10 cellular contexts compared by ENCODE assay signal in the genomic region with DNA sequence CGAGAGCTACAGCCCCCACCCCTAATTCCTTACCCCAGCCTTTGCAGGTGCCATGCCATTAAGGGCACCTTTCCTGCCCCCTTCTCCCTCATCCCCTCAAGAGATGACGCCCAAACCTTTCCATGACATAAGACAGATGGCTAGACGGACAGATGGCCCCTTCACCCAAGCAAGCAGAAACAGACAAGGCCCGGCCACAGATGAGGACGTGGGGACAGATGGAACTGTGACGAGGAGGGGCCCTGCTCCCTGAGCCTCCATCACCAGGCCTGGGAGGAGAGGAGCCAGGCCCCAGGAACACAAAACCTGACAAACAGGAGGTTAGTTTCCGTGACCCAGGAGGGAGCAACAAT. TPM values are rescaled to one million over a fixed set of nuclear protein-coding genes. Genes with fewer than 3 reads are reported as not detected.
DNase-seq lines count a peak whose midpoint lies in the region; ATAC-seq and TF ChIP-seq lines count a peak whose summit lies in the region.
"Had no signal": no experiment of that assay in that cellular context is flagged by ENCODE, and none has a peak within 500 bp of the region (broad histone marks: within the 10 kb centered on the region; RNA-seq: fewer than 3 reads in every experiment).

No MANE protein-coding gene starts in this region.

- intact Hi-C loops in Calu3 (cut with micrococcal nuclease; ENCODE audit: unreplicated experiment), result no loop called here
- intact Hi-C loops in esophagus muscularis mucosa (cut with DNase I), result loop anchor here (10.0 kb wide), 1 partner anchor 295 kb away; no protein-coding TSS in a partner anchor
- intact Hi-C loops in psoas muscle (cut with DNase I), result loop anchor here in 1 of 2 donors (5.0 kb wide), 1 partner anchor 48 kb away; no protein-coding TSS in a partner anchor
- intact Hi-C loops in activated T-helper 2 cell treated with anti-CD3 and anti-CD28 coated beads, Interferon-gamma antibody, Interleukin-2, Interleukin-4, amounts not matched to agents 10 μg/mL and 5 μg/mL and 100 μg/mL, durations not matched to agents 14 hours and 24 hours and 36 hours (cut with micrococcal nuclease), result no loop called here

- no peak overlapping the region for H3K9ac ChIP-seq in SK-N-MC (ENCODE audit: insufficient read length)

- peak overlapping the region; percentile 52 for H3K27ac Mint-ChIP-seq in Calu3 (ENCODE audit: unreplicated experiment)
- H3K27ac Mint-ChIP-seq in activated T-helper 2 cell treated with anti-CD3 and anti-CD28 coated beads, Interferon-gamma antibody, Interleukin-2, Interleukin-4, amounts not matched to agents 10 μg/mL and 5 μg/mL and 100 μg/mL, durations not matched to agents 14 hours and 24 hours and 36 hours, result no peak overlapping the region
- H3K27ac Mint-ChIP-seq in natural killer cell treated with Interleukin-12 subunit alpha and Interleukin-12 subunit beta and Interleukin-15 and Interleukin-18, amount 100 ng/mL, for 72 hours, result no peak overlapping the region

- H3K27ac ChIP-seq in SK-N-MC (peak overlapping the region; percentile 29; the same call in 1 of the 2 replicates), esophagus muscularis mucosa (replicated peaks in 1 of 4) (peak overlapping the region; percentile 68 to 78 (median 74)), psoas muscle (peak overlapping the region; percentile 54)

- H3K9me3 ChIP-seq in SK-N-MC (ENCODE audit: low read depth, low read length) (no peaks in the 10 kb centered on the region), esophagus muscularis mucosa (no peaks in the 10 kb centered on the region), psoas muscle (no peaks in the 10 kb centered on the region)

- peaks cover 19% of the 10 kb centered on the region for H3K36me3 Mint-ChIP-seq in Calu3 (ENCODE audit: insufficient read depth, unreplicated experiment)
- H3K36me3 Mint-ChIP-seq in activated T-helper 2 cell treated with anti-CD3 and anti-CD28 coated beads, Interferon-gamma antibody, Interleukin-2, Interleukin-4, amounts not matched to agents 10 μg/mL and 5 μg/mL and 100 μg/mL, durations not matched to agents 14 hours and 24 hours and 36 hours (ENCODE audit: low read depth), result no peaks in the 10 kb centered on the region
- no peaks in the 10 kb centered on the region for H3K36me3 Mint-ChIP-seq in natural killer cell treated with Interleukin-12 subunit alpha and Interleukin-12 subunit beta and Interleukin-15 and Interleukin-18, amount 100 ng/mL, for 72 hours

- peak overlapping the region; percentile 64 for H3K4me3 Mint-ChIP-seq in Calu3 (ENCODE audit: low read depth, unreplicated experiment)
- H3K4me3 Mint-ChIP-seq in activated T-helper 2 cell treated with anti-CD3 and anti-CD28 coated beads, Interferon-gamma antibody, Interleukin-2, Interleukin-4, amounts not matched to agents 10 μg/mL and 5 μg/mL and 100 μg/mL, durations not matched to agents 14 hours and 24 hours and 36 hours (ENCODE audit: low read depth), result no peak overlapping the region
- H3K4me3 Mint-ChIP-seq in natural killer cell treated with Interleukin-12 subunit alpha and Interleukin-12 subunit beta and Interleukin-15 and Interleukin-18, amount 100 ng/mL, for 72 hours, result no peak overlapping the region
- H3K4me3 Mint-ChIP-seq: neural crest cell had no signal

- no peak for TF ChIP-seq CTCF in Calu3 (IDR thresholded peaks at IDR 0.05; ENCODE audit: unreplicated experiment)
- no peak for TF ChIP-seq CTCF in esophagus muscularis mucosa (IDR thresholded peaks at IDR 0.05)
- TF ChIP-seq CTCF in psoas muscle (IDR thresholded peaks at IDR 0.05), result no peak
- no peak for TF ChIP-seq CTCF in GM20000 (IDR thresholded peaks at IDR 0.05; ENCODE audit: extremely low read depth, missing control alignments)

- ATAC-seq in psoas muscle, result no peak
- ATAC-seq in natural killer cell treated with Interleukin-12 subunit alpha and Interleukin-12 subunit beta and Interleukin-15 and Interleukin-18, amount 100 ng/mL, for 72 hours, result no peak

- CTCF ChIA-PET in Calu3 (lab: Charles Lee), result interaction anchor here (0.5 to 2.0 kb wide), 7 partner anchors 9 to 1385 kb away, joined by 3 to 21 read pairs (median 4); no protein-coding TSS in a partner anchor

- 46% methylated on average over 5 of the region's 7 CpGs for WGBS in esophagus muscularis mucosa
- 27 to 41% (median 32%) methylated on average over 7 of the region's 7 CpGs for WGBS in psoas muscle, 3 donors

- H3K4me3 ChIP-seq in SK-N-MC, result no peak overlapping the region
- H3K4me3 ChIP-seq in esophagus muscularis mucosa, result peak overlapping the region in 3 of 4 donors; percentile 37 to 44 (median 38)
- H3K4me3 ChIP-seq in psoas muscle, result peak overlapping the region; percentile 56
- no peak overlapping the region for H3K4me3 ChIP-seq in H7 (ENCODE audit: insufficient read depth, low read depth, low read length)

- H3K27me3 Mint-ChIP-seq in Calu3 (ENCODE audit: unreplicated experiment), result peaks cover 30% of the 10 kb centered on the region
- peaks cover 23% of the 10 kb centered on the region for H3K27me3 Mint-ChIP-seq in activated T-helper 2 cell treated with anti-CD3 and anti-CD28 coated beads, Interferon-gamma antibody, Interleukin-2, Interleukin-4, amounts not matched to agents 10 μg/mL and 5 μg/mL and 100 μg/mL, durations not matched to agents 14 hours and 24 hours and 36 hours (ENCODE audit: low read depth)
- H3K27me3 Mint-ChIP-seq in natural killer cell treated with Interleukin-12 subunit alpha and Interleukin-12 subunit beta and Interleukin-15 and Interleukin-18, amount 100 ng/mL, for 72 hours, result peaks cover 20 to 21% of the 10 kb centered on the region in 2 donors

- H3K36me3 ChIP-seq in SK-N-MC (ENCODE audit: insufficient read depth, low read length) (peaks cover 66% of the 10 kb centered on the region), esophagus muscularis mucosa (peaks cover 0 to 13% (median 2%) of the 10 kb centered on the region in 4 donors), psoas muscle (ENCODE audit: insufficient read depth in 1 of 2, low read depth in 1 of 2) (no peaks in the 10 kb centered on the region), H7 (replicated peaks; ENCODE audit: control insufficient read depth, insufficient read depth, low read length) (no peaks in the 10 kb centered on the region)

- H3K4me1 ChIP-seq in esophagus muscularis mucosa (peaks cover 58 to 96% (median 88%) of the 10 kb centered on the region in 4 donors), psoas muscle (peaks cover 31% of the 10 kb centered on the region)

- peaks cover 34% of the 10 kb centered on the region for H3K4me1 Mint-ChIP-seq in Calu3 (ENCODE audit: low read depth, unreplicated experiment)
- peaks cover 3% of the 10 kb centered on the region for H3K4me1 Mint-ChIP-seq in activated T-helper 2 cell treated with anti-CD3 and anti-CD28 coated beads, Interferon-gamma antibody, Interleukin-2, Interleukin-4, amounts not matched to agents 10 μg/mL and 5 μg/mL and 100 μg/mL, durations not matched to agents 14 hours and 24 hours and 36 hours (ENCODE audit: low read depth)
- peaks cover 13 to 16% of the 10 kb centered on the region in 2 donors for H3K4me1 Mint-ChIP-seq in natural killer cell treated with Interleukin-12 subunit alpha and Interleukin-12 subunit beta and Interleukin-15 and Interleukin-18, amount 100 ng/mL, for 72 hours (ENCODE audit: low read depth in 2 of 2)

- BruUV-seq in Calu3 (replicated peaks; lab: Mats Ljungman, UMichigan), result no TSS peak

- no peak for DNase-seq in Calu3
- DNase-seq in SK-N-MC (ENCODE audit: low read depth, low spot score), result no peak
- DNase-seq in esophagus muscularis mucosa (ENCODE audit: extremely low spot score), result no peak
- no peak for DNase-seq in psoas muscle
- no peak for DNase-seq in activated T-helper 2 cell treated with anti-CD3 and anti-CD28 coated beads, Interferon-gamma antibody, Interleukin-2, Interleukin-4, amounts not matched to agents 10 μg/mL and 5 μg/mL and 100 μg/mL, durations not matched to agents 14 hours and 24 hours and 36 hours (ENCODE audit: low spot score)
- no peak for DNase-seq in natural killer cell treated with Interleukin-12 subunit alpha and Interleukin-12 subunit beta and Interleukin-15 and Interleukin-18, amount 100 ng/mL, for 72 hours (ENCODE audit: low spot score)
- DNase-seq in GM20000 (ENCODE audit: low spot score), result no peak
- no peak for DNase-seq in H7

- no peak for TF ChIP-seq POLR2A in esophagus muscularis mucosa (IDR thresholded peaks at IDR 0.05; ENCODE audit: low read depth)

- no peaks in the 10 kb centered on the region for H3K27me3 ChIP-seq in esophagus muscularis mucosa
- H3K27me3 ChIP-seq in psoas muscle (ENCODE audit: insufficient read depth in 3 of 3, low read length in 2 of 3), result no peaks in the 10 kb centered on the region
- no peaks in the 10 kb centered on the region for H3K27me3 ChIP-seq in H7 (ENCODE audit: control insufficient read depth, insufficient read depth, low read length)

- no peaks in the 10 kb centered on the region for H3K9me3 Mint-ChIP-seq in Calu3 (ENCODE audit: low read depth, unreplicated experiment)
- no peaks in the 10 kb centered on the region for H3K9me3 Mint-ChIP-seq in activated T-helper 2 cell treated with anti-CD3 and anti-CD28 coated beads, Interferon-gamma antibody, Interleukin-2, Interleukin-4, amounts not matched to agents 10 μg/mL and 5 μg/mL and 100 μg/mL, durations not matched to agents 14 hours and 24 hours and 36 hours
- no peaks in the 10 kb centered on the region for H3K9me3 Mint-ChIP-seq in natural killer cell treated with Interleukin-12 subunit alpha and Interleukin-12 subunit beta and Interleukin-15 and Interleukin-18, amount 100 ng/mL, for 72 hours
- H3K9me3 Mint-ChIP-seq: neural crest cell had no signal

- TF ChIP-seq EP300 in esophagus muscularis mucosa (IDR thresholded peaks at IDR 0.05), result no peak

RNA-seq across cellular contexts. Expression of a gene that starts 24.7 kb away (rescaled TPM):
- total RNA-seq in Calu3 (2022) (61.5 and 65.2 TPM in 2 replicates), esophagus muscularis mucosa (100 to 1,000 TPM in 1 of 4 donors, 10 to 100 TPM in 3; 61.5 to 101 (median 92.9) TPM), psoas muscle (10 to 100 TPM; 22.1 to 43.1 (median 29.7) TPM)
- polyA plus RNA-seq in psoas muscle, result 10 to 100 TPM; 29.5 to 57.4 (median 30.7) TPM
- 56.5 and 61.5 TPM in 2 replicates for total RNA-seq in activated T-helper 2 cell treated with anti-CD3 and anti-CD28 coated beads, Interferon-gamma antibody, Interleukin-2, Interleukin-4, amounts not matched to agents 10 μg/mL and 5 μg/mL and 100 μg/mL, durations not matched to agents 14 hours and 24 hours and 36 hours
- total RNA-seq in natural killer cell treated with Interleukin-12 subunit alpha and Interleukin-12 subunit beta and Interleukin-15 and Interleukin-18, amount 100 ng/mL, for 72 hours, result 10 to 100 TPM; 45.5 to 55.9 TPM
- total RNA-seq in H7 (2014; rRNA removed; shearing (Covaris generic)), result 95.7 and 129 TPM in 2 replicates

RNA-seq across cellular contexts. Expression of a gene that starts 34.4 kb away (rescaled TPM):
- total RNA-seq in Calu3 (2022) (3.8 and 9.2 TPM in 2 replicates), esophagus muscularis mucosa (10 to 100 TPM; 35.1 to 62.7 (median 47.6) TPM), psoas muscle (10 to 100 TPM in 1 of 4 donors, 1 to 10 TPM in 3; 6.1 to 14.2 (median 8.4) TPM)
- polyA plus RNA-seq in psoas muscle, result 1 to 10 TPM; 2.9 to 4.1 (median 3.5) TPM
- not detected in 2 replicates for total RNA-seq in activated T-helper 2 cell treated with anti-CD3 and anti-CD28 coated beads, Interferon-gamma antibody, Interleukin-2, Interleukin-4, amounts not matched to agents 10 μg/mL and 5 μg/mL and 100 μg/mL, durations not matched to agents 14 hours and 24 hours and 36 hours
- 1 to 10 TPM in 1 of 2 donors, under 1 TPM in 1; 0.73 to 1.6 TPM for total RNA-seq in natural killer cell treated with Interleukin-12 subunit alpha and Interleukin-12 subunit beta and Interleukin-15 and Interleukin-18, amount 100 ng/mL, for 72 hours
- total RNA-seq in H7 (2014; rRNA removed; shearing (Covaris generic)), result 10.3 and 13.8 TPM in 2 replicates

RNA-seq across cellular contexts. Expression of a gene that starts 51.9 kb away (rescaled TPM):
- total RNA-seq in Calu3 (2022), result not detected in 2 replicates
- total RNA-seq in esophagus muscularis mucosa, result 1 to 10 TPM in 2 of 4 donors, under 1 TPM in 1, not detected in 1; 0.45 to 1.8 (median 1.7) TPM
- total RNA-seq in psoas muscle, result 1 to 10 TPM in 1 of 4 donors, under 1 TPM in 2, not detected in 1; 0.18 to 1.2 (median 0.42) TPM
- under 1 TPM; 0.12 to 0.51 (median 0.27) TPM for polyA plus RNA-seq in psoas muscle
- total RNA-seq in activated T-helper 2 cell treated with anti-CD3 and anti-CD28 coated beads, Interferon-gamma antibody, Interleukin-2, Interleukin-4, amounts not matched to agents 10 μg/mL and 5 μg/mL and 100 μg/mL, durations not matched to agents 14 hours and 24 hours and 36 hours, result not detected in 2 replicates
- not detected for total RNA-seq in natural killer cell treated with Interleukin-12 subunit alpha and Interleukin-12 subunit beta and Interleukin-15 and Interleukin-18, amount 100 ng/mL, for 72 hours
- not detected in 2 replicates for total RNA-seq in H7 (2014; rRNA removed; shearing (Covaris generic))
- total RNA-seq: neural crest cell had no signal
- polyA plus RNA-seq: BJ had no signal

Comparison
In these comparisons a context has a peak if more than half of its experiments do, and no peak if none do; other contexts are left out.
1. H3K4me3 ChIP-seq: peak in esophagus muscularis mucosa (3 of 4) and psoas muscle (single experiment); none in SK-N-MC (single experiment) and H7 (single experiment).
2. Peak in every context shown above with its lines, with median percentiles within 50 percentile points of each other: H3K27ac ChIP-seq.